Comparison of ENCODE assay signal across 2 cellular contexts in genomic region chr3:10463191-10464067, GRCh38.
TF ChIP-seq lines count a peak whose summit lies in the region.

No MANE protein-coding gene starts in this region.

TF ChIP-seq in SK-N-SH, 30 proteins besides CTCF, POLR2A, EP300 and RAD21 (continued from another document):
- TF ChIP-seq, protein P1, sequence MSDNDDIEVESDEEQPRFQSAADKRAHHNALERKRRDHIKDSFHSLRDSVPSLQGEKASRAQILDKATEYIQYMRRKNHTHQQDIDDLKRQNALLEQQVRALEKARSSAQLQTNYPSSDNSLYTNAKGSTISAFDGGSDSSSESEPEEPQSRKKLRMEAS (IDR thresholded peaks at IDR 0.05; ENCODE audit: low read depth) = no peak
- TF ChIP-seq FOXM1 (IDR thresholded peaks at IDR 0.05; ENCODE audit: low read depth) = no peak

TF ChIP-seq in SK-N-SH treated with all-trans-retinoic acid at 6 μM for 48 hours, 23 proteins besides CTCF, POLR2A, EP300 and RAD21 (continued from another document):
- TF ChIP-seq BACH2 (CRISPR knock-in tag; IDR thresholded peaks at IDR 0.05; ENCODE audit: borderline replicate concordance) (no peak), RARB (CRISPR knock-in tag; IDR thresholded peaks at IDR 0.05) (no peak), ZNF8 (CRISPR knock-in tag; IDR thresholded peaks at IDR 0.05) (no peak)
